Comparison of ENCODE assay signal across 1 cellular context in genomic region chr9:98359569-98359968, GRCh38.
TF ChIP-seq lines count a peak whose summit lies in the region.

No MANE protein-coding gene starts in this region.

TF ChIP-seq in GM23338, 12 proteins besides CTCF, POLR2A, EP300 and RAD21 (continued from another document):
- TF ChIP-seq ZNF462 (CRISPR knock-in tag; IDR thresholded peaks at IDR 0.05), result no peak
- TF ChIP-seq, protein P1, sequence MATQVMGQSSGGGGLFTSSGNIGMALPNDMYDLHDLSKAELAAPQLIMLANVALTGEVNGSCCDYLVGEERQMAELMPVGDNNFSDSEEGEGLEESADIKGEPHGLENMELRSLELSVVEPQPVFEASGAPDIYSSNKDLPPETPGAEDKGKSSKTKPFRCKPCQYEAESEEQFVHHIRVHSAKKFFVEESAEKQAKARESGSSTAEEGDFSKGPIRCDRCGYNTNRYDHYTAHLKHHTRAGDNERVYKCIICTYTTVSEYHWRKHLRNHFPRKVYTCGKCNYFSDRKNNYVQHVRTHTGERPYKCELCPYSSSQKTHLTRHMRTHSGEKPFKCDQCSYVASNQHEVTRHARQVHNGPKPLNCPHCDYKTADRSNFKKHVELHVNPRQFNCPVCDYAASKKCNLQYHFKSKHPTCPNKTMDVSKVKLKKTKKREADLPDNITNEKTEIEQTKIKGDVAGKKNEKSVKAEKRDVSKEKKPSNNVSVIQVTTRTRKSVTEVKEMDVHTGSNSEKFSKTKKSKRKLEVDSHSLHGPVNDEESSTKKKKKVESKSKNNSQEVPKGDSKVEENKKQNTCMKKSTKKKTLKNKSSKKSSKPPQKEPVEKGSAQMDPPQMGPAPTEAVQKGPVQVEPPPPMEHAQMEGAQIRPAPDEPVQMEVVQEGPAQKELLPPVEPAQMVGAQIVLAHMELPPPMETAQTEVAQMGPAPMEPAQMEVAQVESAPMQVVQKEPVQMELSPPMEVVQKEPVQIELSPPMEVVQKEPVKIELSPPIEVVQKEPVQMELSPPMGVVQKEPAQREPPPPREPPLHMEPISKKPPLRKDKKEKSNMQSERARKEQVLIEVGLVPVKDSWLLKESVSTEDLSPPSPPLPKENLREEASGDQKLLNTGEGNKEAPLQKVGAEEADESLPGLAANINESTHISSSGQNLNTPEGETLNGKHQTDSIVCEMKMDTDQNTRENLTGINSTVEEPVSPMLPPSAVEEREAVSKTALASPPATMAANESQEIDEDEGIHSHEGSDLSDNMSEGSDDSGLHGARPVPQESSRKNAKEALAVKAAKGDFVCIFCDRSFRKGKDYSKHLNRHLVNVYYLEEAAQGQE (IDR thresholded peaks at IDR 0.05; ENCODE audit: unreplicated experiment), result no peak
- no peak for TF ChIP-seq CREB1 (CRISPR knock-in tag; IDR thresholded peaks at IDR 0.05; ENCODE audit: low read depth)
- no peak for TF ChIP-seq ZNF114 (CRISPR knock-in tag; IDR thresholded peaks at IDR 0.05)
- TF ChIP-seq ETS1 (IDR thresholded peaks at IDR 0.05), result no peak
- TF ChIP-seq NANOG (IDR thresholded peaks at IDR 0.05; ENCODE audit: borderline replicate concordance), result no peak
- TF ChIP-seq POLR2AphosphoS5 (IDR thresholded peaks at IDR 0.05; ENCODE audit: low read depth), result no peak
- TF ChIP-seq STAT1 (IDR thresholded peaks at IDR 0.05; ENCODE audit: unreplicated experiment), result no peak
- no peak for TF ChIP-seq ZNF331 (CRISPR knock-in tag; IDR thresholded peaks at IDR 0.05; ENCODE audit: low read depth)
